ENCODE assay signal across 8 cellular contexts in the genomic region with DNA sequence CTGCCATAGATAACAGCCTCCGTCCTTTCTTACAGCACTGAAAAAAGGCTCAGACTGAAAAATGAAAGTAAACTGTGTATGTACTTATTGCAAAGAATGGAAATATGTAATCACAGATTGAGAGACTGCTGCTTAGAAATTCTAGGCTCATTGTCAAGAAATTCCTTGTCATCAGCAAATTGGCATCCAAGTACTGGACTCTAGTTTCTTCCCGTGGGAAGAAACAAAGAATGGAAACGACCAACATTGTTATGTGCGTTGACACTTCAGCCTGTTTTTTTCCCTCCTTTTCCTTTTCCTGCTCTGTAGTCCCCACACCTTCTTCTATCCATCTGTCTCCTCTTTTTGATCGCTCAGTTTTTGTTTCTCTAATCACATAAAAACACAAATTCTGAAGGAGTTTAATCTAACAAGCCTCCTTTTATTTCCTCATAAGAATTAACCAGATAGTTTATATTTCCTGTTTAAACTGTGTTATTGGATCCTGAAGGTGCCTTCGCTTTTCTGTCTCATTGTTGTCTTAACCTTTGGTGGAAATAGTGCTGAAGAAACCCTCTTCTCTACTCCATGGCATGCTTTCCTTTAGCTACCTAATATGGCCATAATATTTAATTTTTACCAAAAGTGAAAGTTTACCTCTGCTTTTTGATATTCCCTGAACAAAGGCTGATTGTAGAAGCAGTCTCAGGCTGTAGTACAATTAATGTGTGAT. TPM values are rescaled to one million over a fixed set of nuclear protein-coding genes. Genes with fewer than 3 reads are reported as not detected.
DNase-seq lines count a peak whose midpoint lies in the region; ATAC-seq and TF ChIP-seq lines count a peak whose summit lies in the region.

No MANE protein-coding gene starts in this region.

- no peak overlapping the region for H3K4me3 ChIP-seq in KMS-11 (IDR thresholded peaks at IDR 0.05; ENCODE audit: insufficient read depth, low read depth, low read length)

- no peaks in the 10 kb centered on the region for H3K36me3 ChIP-seq in KMS-11 (ENCODE audit: insufficient read depth)

- H4K20me1 ChIP-seq in KMS-11 (ENCODE audit: insufficient read depth) = no peaks in the 10 kb centered on the region

- peak overlapping the region; percentile 83 for H3K4me3 Mint-ChIP-seq in activated naive CD4-positive, alpha-beta T cell treated with anti-CD3 and anti-CD28 coated beads, Interleukin-2, amount 10 ng/mL, durations not matched to agents 7 days and 5 days
- H3K4me3 Mint-ChIP-seq in naive thymus-derived CD8-positive, alpha-beta T cell = peak overlapping the region; percentile 82 to 98 (median 94)

- no peaks in the 10 kb centered on the region for H3K79me2 ChIP-seq in KMS-11 (ENCODE audit: insufficient read depth, low read depth)

- peak; percentile 78 to 83 for ATAC-seq in naive thymus-derived CD8-positive, alpha-beta T cell
- no peak for ATAC-seq in GM21786 (IDR thresholded peaks at IDR 0.05; ENCODE audit: unreplicated experiment)

- peaks cover 17% of the 10 kb centered on the region for H3K36me3 Mint-ChIP-seq in activated naive CD4-positive, alpha-beta T cell treated with anti-CD3 and anti-CD28 coated beads, Interleukin-2, amount 10 ng/mL, durations not matched to agents 7 days and 5 days
- H3K36me3 Mint-ChIP-seq in naive thymus-derived CD8-positive, alpha-beta T cell = peaks cover 0 to 8% (median 0%) of the 10 kb centered on the region in 3 donors

- no peak overlapping the region for H3K9ac ChIP-seq in KMS-11

- no peak for DNase-seq in activated naive CD4-positive, alpha-beta T cell treated with anti-CD3 and anti-CD28 coated beads, Interleukin-2, amount 10 ng/mL, durations not matched to agents 7 days and 5 days
- DNase-seq in activated naive CD4-positive, alpha-beta T cell treated with Interleukin-2 at 50 U/mL for 16 hours = no peak
- DNase-seq in cerebellar cortex (ENCODE audit: low spot score) (peak; percentile 58), hypothalamus (lab: John Stamatoyannopoulos, UW) (no peak)
- peak in 2 of 10 donors; percentile 35 to 43 for DNase-seq in naive thymus-derived CD8-positive, alpha-beta T cell
- no peak for DNase-seq in effector CD4-positive, alpha-beta T cell

- H3K27me3 Mint-ChIP-seq in activated naive CD4-positive, alpha-beta T cell treated with anti-CD3 and anti-CD28 coated beads, Interleukin-2, amount 10 ng/mL, durations not matched to agents 7 days and 5 days = no peaks in the 10 kb centered on the region
- H3K27me3 Mint-ChIP-seq in naive thymus-derived CD8-positive, alpha-beta T cell = no peaks in the 10 kb centered on the region

- H3K4me2 ChIP-seq in KMS-11 = peak overlapping the region; percentile 39

- peak overlapping the region; percentile 57 for H2AFZ ChIP-seq in KMS-11 (ENCODE audit: low read depth)

- CTCF ChIA-PET in activated naive CD4-positive, alpha-beta T cell treated with anti-CD3 and anti-CD28 coated beads, Interleukin-2, amount 10 ng/mL, durations not matched to agents 7 days and 5 days (lab: Charles Lee) = interaction anchor here (1.3 kb wide), 1 partner anchor 9 kb away, joined by 3 read pairs; no protein-coding TSS in a partner anchor

- POLR2A ChIA-PET in naive thymus-derived CD8-positive, alpha-beta T cell (lab: Charles Lee) = interaction anchor here (0.5 to 4.0 kb wide), 2 partner anchors 16 to 117 kb away, joined by 4 to 10 read pairs; partner anchors contain the start of gene CASP1

- H3K4me1 ChIP-seq in KMS-11 (ENCODE audit: low read depth, poor library complexity, severe bottlenecking) = no peaks in the 10 kb centered on the region

- H3K27ac ChIP-seq in KMS-11 = no peak overlapping the region

- no peak for TF ChIP-seq CTCF in KMS-11 (conservative IDR thresholded peaks at IDR 0.05; ENCODE audit: low read depth, low read length)

- H3K27me3 ChIP-seq in KMS-11 (ENCODE audit: insufficient read depth, low read depth) = no peaks in the 10 kb centered on the region

- H3K4me1 Mint-ChIP-seq in activated naive CD4-positive, alpha-beta T cell treated with anti-CD3 and anti-CD28 coated beads, Interleukin-2, amount 10 ng/mL, durations not matched to agents 7 days and 5 days = peaks cover 49% of the 10 kb centered on the region
- H3K4me1 Mint-ChIP-seq in naive thymus-derived CD8-positive, alpha-beta T cell = peaks cover 32 to 71% (median 56%) of the 10 kb centered on the region in 4 donors

- H3K27ac Mint-ChIP-seq in activated naive CD4-positive, alpha-beta T cell treated with anti-CD3 and anti-CD28 coated beads, Interleukin-2, amount 10 ng/mL, durations not matched to agents 7 days and 5 days = peak overlapping the region; percentile 87
- peak overlapping the region; percentile 85 to 97 (median 93) for H3K27ac Mint-ChIP-seq in naive thymus-derived CD8-positive, alpha-beta T cell

- H3K9me3 Mint-ChIP-seq in activated naive CD4-positive, alpha-beta T cell treated with anti-CD3 and anti-CD28 coated beads, Interleukin-2, amount 10 ng/mL, durations not matched to agents 7 days and 5 days = peaks cover 7% of the 10 kb centered on the region
- peaks cover 0 to 12% (median 4%) of the 10 kb centered on the region in 9 donors for H3K9me3 Mint-ChIP-seq in naive thymus-derived CD8-positive, alpha-beta T cell

RNA-seq across cellular contexts. Expression of gene CASP12, which starts 20.0 kb away (rescaled TPM):
- total RNA-seq in naive thymus-derived CD8-positive, alpha-beta T cell = not detected
- polyA plus RNA-seq in naive thymus-derived CD8-positive, alpha-beta T cell = not detected

RNA-seq across cellular contexts. Expression of gene CASP4, which starts 50.1 kb away (rescaled TPM):
- 10 to 100 TPM; 77.2 to 81.9 TPM for total RNA-seq in naive thymus-derived CD8-positive, alpha-beta T cell
- 10 to 100 TPM; 71.9 to 84.0 (median 76.5) TPM for polyA plus RNA-seq in naive thymus-derived CD8-positive, alpha-beta T cell
